14 cellular contexts compared by ENCODE assay signal in the genomic region with DNA sequence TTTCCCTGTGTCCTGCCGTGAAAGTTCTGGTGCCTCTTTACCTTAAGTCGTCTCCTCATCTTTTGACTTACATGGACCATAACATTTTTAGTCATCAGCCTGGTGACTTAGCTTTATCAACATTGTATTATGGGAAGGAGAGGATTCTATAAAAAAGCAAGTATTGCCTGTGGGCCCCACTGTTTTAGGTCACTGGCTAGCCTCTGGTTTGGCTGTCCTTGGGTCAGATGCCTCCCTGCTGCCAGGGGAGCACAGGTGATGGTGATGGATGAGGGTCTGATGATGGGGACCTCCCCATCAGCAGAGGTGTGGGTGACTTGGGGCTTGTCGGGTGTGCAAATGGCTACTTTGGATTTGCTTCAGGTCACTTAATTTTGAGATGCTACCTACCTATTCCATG. TPM values are rescaled to one million over a fixed set of nuclear protein-coding genes. Genes with fewer than 3 reads are reported as not detected.
DNase-seq lines count a peak whose midpoint lies in the region; ATAC-seq and TF ChIP-seq lines count a peak whose summit lies in the region.
"Had no signal": no experiment of that assay in that cellular context is flagged by ENCODE, and none has a peak within 500 bp of the region (broad histone marks: within the 10 kb centered on the region; RNA-seq: fewer than 3 reads in every experiment).

No MANE protein-coding gene starts in this region.

- in situ Hi-C loops in gastrocnemius medialis (cut with MboI; ENCODE audit: low sequenced_read_pairs in 4 of 4), result no loop called here

- peak overlapping the region; percentile 37 for H3K9ac ChIP-seq in Karpas-422 (ENCODE audit: low read length)
- no peak overlapping the region for H3K9ac ChIP-seq in endodermal cell (ENCODE audit: extremely low read depth, low read length, poor library complexity, severe bottlenecking)
- H3K9ac ChIP-seq in colonic mucosa (ENCODE audit: low read depth in 2 of 2, low read length in 2 of 2), result no peak overlapping the region

- H3K27ac Mint-ChIP-seq in CD4-positive, alpha-beta memory T cell, result peak overlapping the region in 6 of 7 donors; percentile 17 to 88 (median 54)
- peak overlapping the region; percentile 46 for H3K27ac Mint-ChIP-seq in endodermal cell

- H3K4me2 ChIP-seq in Karpas-422 (ENCODE audit: low read depth, low read length, poor library complexity, severe bottlenecking), result peak overlapping the region; percentile 64

- no peak for DNase-seq in CD4-positive, alpha-beta memory T cell
- no peak for DNase-seq in Karpas-422
- no peak for DNase-seq in endodermal cell
- DNase-seq in gastrocnemius medialis, result no peak
- DNase-seq in cerebellar cortex (ENCODE audit: low spot score), result no peak
- no peak for DNase-seq in NCI-H774 (lab: John Stamatoyannopoulos, UW)
- DNase-seq in colonic mucosa, result no peak
- DNase-seq: NCI-H1436 treated with DMSO at 0.1 percent for 48 hours; NCI-H226; NCI-H526; NK-92 treated with Interleukin-12 subunit alpha and Interleukin-12 subunit beta, amount 100 ng/mL, for 24 hours; OCI-M1 had no signal

- H3K27me3 ChIP-seq in CD4-positive, alpha-beta memory T cell (ENCODE audit: insufficient read depth, low read length), result no peaks in the 10 kb centered on the region
- no peaks in the 10 kb centered on the region for H3K27me3 ChIP-seq in Karpas-422 (ENCODE audit: low read length)
- no peaks in the 10 kb centered on the region for H3K27me3 ChIP-seq in endodermal cell (ENCODE audit: control insufficient read depth, insufficient read depth, low read length, poor library complexity, severe bottlenecking)
- H3K27me3 ChIP-seq in gastrocnemius medialis, result no peaks in the 10 kb centered on the region
- no peaks in the 10 kb centered on the region for H3K27me3 ChIP-seq in gastroesophageal sphincter
- no peaks in the 10 kb centered on the region for H3K27me3 ChIP-seq in colonic mucosa

- H3K9me2 ChIP-seq in Karpas-422 (replicated peaks; ENCODE audit: insufficient read depth, low read length), result no peaks in the 10 kb centered on the region

- ATAC-seq in gastrocnemius medialis (no peak), gastroesophageal sphincter (no peak)
- ATAC-seq: HCT116 had no signal

- no peaks in the 10 kb centered on the region for H3K36me3 ChIP-seq in CD4-positive, alpha-beta memory T cell (ENCODE audit: insufficient read depth, low read length)
- H3K36me3 ChIP-seq in Karpas-422 (ENCODE audit: insufficient read depth, low read length), result no peaks in the 10 kb centered on the region
- no peaks in the 10 kb centered on the region for H3K36me3 ChIP-seq in endodermal cell (ENCODE audit: control insufficient read depth, insufficient read depth, low read length)
- H3K36me3 ChIP-seq in gastrocnemius medialis, result no peaks in the 10 kb centered on the region
- H3K36me3 ChIP-seq in gastroesophageal sphincter, result no peaks in the 10 kb centered on the region
- no peaks in the 10 kb centered on the region for H3K36me3 ChIP-seq in colonic mucosa

- POLR2A ChIA-PET in CD4-positive, alpha-beta memory T cell (lab: Charles Lee; ENCODE audit: partially characterized antibody), result no interaction called here

- TF ChIP-seq CTCF in endodermal cell (conservative IDR thresholded peaks at IDR 0.05), result no peak
- TF ChIP-seq CTCF in gastrocnemius medialis (IDR thresholded peaks at IDR 0.05 in 4 of 5, conservative IDR thresholded peaks at IDR 0.05 in 1 of 5), result no peak
- no peak for TF ChIP-seq CTCF in gastroesophageal sphincter (IDR thresholded peaks at IDR 0.05)
- no peak for TF ChIP-seq CTCF in colonic mucosa (IDR thresholded peaks at IDR 0.05)

- peaks cover 98% of the 10 kb centered on the region for H3K79me2 ChIP-seq in Karpas-422 (ENCODE audit: low read length)

- no peak overlapping the region for H3K4me3 ChIP-seq in CD4-positive, alpha-beta memory T cell (ENCODE audit: low read length in 2 of 2)
- H3K4me3 ChIP-seq in Karpas-422 (ENCODE audit: low read length), result peak overlapping the region; percentile 40; the same call in 1 of the 2 replicates
- no peak overlapping the region for H3K4me3 ChIP-seq in endodermal cell (ENCODE audit: low read length)
- no peak overlapping the region for H3K4me3 ChIP-seq in gastrocnemius medialis
- H3K4me3 ChIP-seq in gastroesophageal sphincter, result no peak overlapping the region
- H3K4me3 ChIP-seq in colonic mucosa, result no peak overlapping the region

- H3K9me3 ChIP-seq in CD4-positive, alpha-beta memory T cell (ENCODE audit: control insufficient read depth in 1 of 2, low read length in 2 of 2), result no peaks in the 10 kb centered on the region
- no peaks in the 10 kb centered on the region for H3K9me3 ChIP-seq in Karpas-422 (ENCODE audit: low read length)
- H3K9me3 ChIP-seq in endodermal cell (ENCODE audit: control insufficient read depth, low read length), result no peaks in the 10 kb centered on the region
- no peaks in the 10 kb centered on the region for H3K9me3 ChIP-seq in gastrocnemius medialis
- H3K9me3 ChIP-seq in gastroesophageal sphincter, result no peaks in the 10 kb centered on the region
- H3K9me3 ChIP-seq in colonic mucosa, result no peaks in the 10 kb centered on the region

- no peaks in the 10 kb centered on the region for H3K9me3 Mint-ChIP-seq in CD4-positive, alpha-beta memory T cell
- H3K9me3 Mint-ChIP-seq in endodermal cell, result no peaks in the 10 kb centered on the region

- H2AFZ ChIP-seq in Karpas-422 (ENCODE audit: low read length), result no peak overlapping the region

- TF ChIP-seq POLR2A in gastrocnemius medialis (IDR thresholded peaks at IDR 0.05) (no peak), gastroesophageal sphincter (IDR thresholded peaks at IDR 0.05) (no peak)

- 0 out of 2 replicates have a peak, but pooled peaks cover 11% of the 10 kb centered on the region for H4K20me1 ChIP-seq in Karpas-422 (ENCODE audit: insufficient read depth, low read depth, low read length)

- CTCF ChIA-PET in CD4-positive, alpha-beta memory T cell (lab: Charles Lee; ENCODE audit: partially characterized antibody), result no interaction called here

- no peak for TF ChIP-seq EP300 in gastroesophageal sphincter (IDR thresholded peaks at IDR 0.05)

- H3K4me1 Mint-ChIP-seq in CD4-positive, alpha-beta memory T cell, result peaks cover 50 to 86% (median 68%) of the 10 kb centered on the region in 4 donors
- H3K4me1 Mint-ChIP-seq in endodermal cell, result peaks cover 26% of the 10 kb centered on the region

- intact Hi-C loops in CD4-positive, alpha-beta memory T cell (cut with micrococcal nuclease), result no loop called here
- intact Hi-C loops in gastrocnemius medialis (cut with DNase I; ENCODE audit: low total_unique reads), result no loop called here
- intact Hi-C loops in colonic mucosa (cut with DNase I), result no loop called here

- H3K27me3 Mint-ChIP-seq in CD4-positive, alpha-beta memory T cell, result no peaks in the 10 kb centered on the region
- no peaks in the 10 kb centered on the region for H3K27me3 Mint-ChIP-seq in endodermal cell (ENCODE audit: insufficient read depth)

- peak overlapping the region in 3 of 8 donors; percentile 3 to 52 (median 16) for H3K4me3 Mint-ChIP-seq in CD4-positive, alpha-beta memory T cell
- no peak overlapping the region for H3K4me3 Mint-ChIP-seq in endodermal cell

- H3K27ac ChIP-seq in CD4-positive, alpha-beta memory T cell (ENCODE audit: low read depth, low read length), result no peak overlapping the region
- peak overlapping the region; percentile 66 for H3K27ac ChIP-seq in Karpas-422 (ENCODE audit: low read length)
- no peak overlapping the region for H3K27ac ChIP-seq in endodermal cell (ENCODE audit: low read depth, low read length)
- H3K27ac ChIP-seq in gastrocnemius medialis, result peak overlapping the region; percentile 61 to 74 (median 66)
- H3K27ac ChIP-seq in gastroesophageal sphincter, result no peak overlapping the region
- no peak overlapping the region for H3K27ac ChIP-seq in colonic mucosa

- peaks cover 0 to 4% of the 10 kb centered on the region in 2 donors for H3K36me3 Mint-ChIP-seq in CD4-positive, alpha-beta memory T cell
- H3K36me3 Mint-ChIP-seq in endodermal cell (ENCODE audit: low read depth), result no peaks in the 10 kb centered on the region

- 94 to 100% methylated on average over 1 to 3 of the region's 3 CpGs for WGBS in endodermal cell (ENCODE audit: insufficient coverage in 1 of 2, insufficient read length in 1 of 2), 2 experiments
- 93 to 100% methylated on average over 1 to 3 of the region's 3 CpGs for WGBS in gastroesophageal sphincter (ENCODE audit: low coverage in 1 of 2), 2 donors

- H3K4me1 ChIP-seq in CD4-positive, alpha-beta memory T cell (ENCODE audit: insufficient read depth, low read length), result peaks cover 51% of the 10 kb centered on the region
- H3K4me1 ChIP-seq in Karpas-422 (ENCODE audit: low read length) (peaks cover 64% of the 10 kb centered on the region), endodermal cell (ENCODE audit: control insufficient read depth, insufficient read depth, low read length) (peaks cover 11% of the 10 kb centered on the region), gastrocnemius medialis (peaks cover 76 to 91% of the 10 kb centered on the region in 2 donors), gastroesophageal sphincter (peaks cover 0 to 81% (median 35%) of the 10 kb centered on the region in 3 donors), colonic mucosa (no peaks in the 10 kb centered on the region)

RNA-seq across cellular contexts. Expression of gene FAM193A, which starts 51.8 kb away (rescaled TPM):
- 10 to 100 TPM; 47.8 TPM for total RNA-seq in CD4-positive, alpha-beta memory T cell
- 1 to 10 TPM in 1 of 2 donors, under 1 TPM in 1; 0.16 to 4.4 TPM for polyA plus RNA-seq in CD4-positive, alpha-beta memory T cell
- 28.0 and 38.8 TPM in 2 replicates for total RNA-seq in Karpas-422 (2014; rRNA removed; shearing (Covaris generic); ENCODE audit: low replicate concordance)
- total RNA-seq in endodermal cell (10 to 100 TPM; 32.1 to 39.0 TPM), gastrocnemius medialis (10 to 100 TPM; 16.7 to 18.9 (median 18.0) TPM), gastroesophageal sphincter (10 to 100 TPM; 24.5 to 35.6 (median 30.2) TPM), colonic mucosa (10 to 100 TPM; 18.0 to 25.8 TPM)
- 26.9 TPM for polyA plus RNA-seq in endodermal cell (2013, experiment 1 of 2)
- 25.5 TPM for polyA plus RNA-seq in endodermal cell (2013, experiment 2 of 2)

Comparison
In these comparisons a context has a peak if more than half of its experiments do, and no peak if none do; other contexts are left out.
1. H3K27ac ChIP-seq: peak in Karpas-422 (single experiment) and gastrocnemius medialis (4 of 4); none in CD4-positive, alpha-beta memory T cell (single experiment), endodermal cell (single experiment), gastroesophageal sphincter (0 of 4) and colonic mucosa (single experiment).